Comparison of ENCODE assay signal across 1 cellular context in genomic region chr6:31529329-31530150, GRCh38.
TF ChIP-seq lines count a peak whose summit lies in the region.

No MANE protein-coding gene starts in this region.

TF ChIP-seq in HepG2, 621 proteins besides CTCF, POLR2A, EP300 and RAD21 (continued from another document and continues in another):
- TF ChIP-seq HNF1B (CRISPR knock-in tag; IDR thresholded peaks at IDR 0.05) (peak; percentile 56; the same call in 1 of the 2 replicates), KMT2A (CRISPR knock-in tag; IDR thresholded peaks at IDR 0.05) (0 out of 2 replicates have a peak, but pooled peaks have one; percentile 6), ZNF710 (CRISPR knock-in tag; IDR thresholded peaks at IDR 0.05; ENCODE audit: borderline replicate concordance) (no peak), DBP (CRISPR knock-in tag; IDR thresholded peaks at IDR 0.05; ENCODE audit: not compliant biosample characterization) (no peak), MIER3 (CRISPR knock-in tag; IDR thresholded peaks at IDR 0.05; ENCODE audit: borderline replicate concordance) (no peak), GZF1 (CRISPR knock-in tag; IDR thresholded peaks at IDR 0.05) (no peak), ZNF337 (CRISPR knock-in tag; IDR thresholded peaks at IDR 0.05; ENCODE audit: borderline replicate concordance, low read depth) (no peak), CC2D1A (CRISPR knock-in tag; IDR thresholded peaks at IDR 0.05) (no peak), TRAFD1 (CRISPR knock-in tag; IDR thresholded peaks at IDR 0.05; ENCODE audit: borderline replicate concordance) (no peak), FIP1L1 (IDR thresholded peaks at IDR 0.05; ENCODE audit: borderline replicate concordance, insufficient read depth, low read depth, low read length) (0 out of 2 replicates have a peak, but pooled peaks have one; percentile 67), PAXIP1 (CRISPR knock-in tag; conservative IDR thresholded peaks at IDR 0.05) (peak; percentile 64; the same call in 1 of the 2 replicates), ZFP91 (CRISPR knock-in tag; IDR thresholded peaks at IDR 0.05; ENCODE audit: borderline replicate concordance) (peak; percentile 67; the same call in 1 of the 2 replicates), CEBPZ (IDR thresholded peaks at IDR 0.05; ENCODE audit: low read length) (no peak), ZBTB21 (CRISPR knock-in tag; IDR thresholded peaks at IDR 0.05) (no peak), SIX1 (CRISPR knock-in tag; IDR thresholded peaks at IDR 0.05; ENCODE audit: borderline replicate concordance) (no peak), ZNF484 (CRISPR knock-in tag; IDR thresholded peaks at IDR 0.05; ENCODE audit: borderline replicate concordance, low read depth) (no peak), ZNF260 (CRISPR knock-in tag; IDR thresholded peaks at IDR 0.05; ENCODE audit: borderline replicate concordance, low read depth) (no peak), RNF2 (conservative IDR thresholded peaks at IDR 0.05; ENCODE audit: low read depth) (no peak), ZNF510 (CRISPR knock-in tag; IDR thresholded peaks at IDR 0.05; ENCODE audit: low read depth) (no peak), NR2F2 (IDR thresholded peaks at IDR 0.05; ENCODE audit: borderline replicate concordance, low read depth) (no peak), ESRRA (CRISPR knock-in tag; IDR thresholded peaks at IDR 0.05; ENCODE audit: low read depth) (no peak; the same call in 1 of the 2 replicates), SIX4 (CRISPR knock-in tag; IDR thresholded peaks at IDR 0.05) (no peak), ZNF780A (CRISPR knock-in tag; IDR thresholded peaks at IDR 0.05) (no peak), ATF3 (CRISPR knock-in tag; IDR thresholded peaks at IDR 0.05) (no peak), TBX2 (CRISPR knock-in tag; IDR thresholded peaks at IDR 0.05; ENCODE audit: borderline replicate concordance) (0 out of 2 replicates have a peak, but pooled peaks have one; percentile 22), HINFP (CRISPR knock-in tag; IDR thresholded peaks at IDR 0.05; ENCODE audit: low read depth) (no peak), CREM (IDR thresholded peaks at IDR 0.05) (no peak), CREM (CRISPR knock-in tag; IDR thresholded peaks at IDR 0.05) (no peak), NR2F1 (CRISPR knock-in tag; IDR thresholded peaks at IDR 0.05) (no peak), GFI1 (CRISPR knock-in tag; IDR thresholded peaks at IDR 0.05; ENCODE audit: borderline replicate concordance) (no peak; the same call in 1 of the 2 replicates), MIER2 (CRISPR knock-in tag; IDR thresholded peaks at IDR 0.05) (no peak), ZNF142 (CRISPR knock-in tag; IDR thresholded peaks at IDR 0.05) (no peak), THAP11 (CRISPR knock-in tag; IDR thresholded peaks at IDR 0.05) (peak; percentile 35), EZH2 (conservative IDR thresholded peaks at IDR 0.05; ENCODE audit: low read depth, low read length) (no peak)
